ENCODE assay signal across 9 cellular contexts in genomic region chr19:17949956-17950309, GRCh38. TPM values are rescaled to one million over a fixed set of nuclear protein-coding genes. Genes with fewer than 3 reads are reported as not detected.
DNase-seq lines count a peak whose midpoint lies in the region; ATAC-seq and TF ChIP-seq lines count a peak whose summit lies in the region.
"Had no signal": no experiment of that assay in that cellular context is flagged by ENCODE, and none has a peak within 500 bp of the region (broad histone marks: within the 10 kb centered on the region; RNA-seq: fewer than 3 reads in every experiment).

No MANE protein-coding gene starts in this region.

- no peak overlapping the region for H3K27ac ChIP-seq in esophagus muscularis mucosa (replicated peaks in 1 of 4)

- H3K4me1 ChIP-seq in mucosa of descending colon (ENCODE audit: low read depth) (peaks cover 26% of the 10 kb centered on the region), esophagus muscularis mucosa (peaks cover 44 to 64% (median 61%) of the 10 kb centered on the region in 4 donors)

- no peak for DNase-seq in activated naive CD4-positive, alpha-beta T cell treated with anti-CD3 and anti-CD28 coated beads, Interleukin-2, amount 10 ng/mL, durations not matched to agents 7 days and 5 days
- DNase-seq in activated naive CD4-positive, alpha-beta T cell treated with Interleukin-2 at 50 U/mL for 16 hours, result no peak
- DNase-seq in NCI-H82 (lab: John Stamatoyannopoulos, UW), result peak; percentile 89
- DNase-seq in stimulated activated effector memory CD8-positive, alpha-beta T cell treated with anti-CD3 and anti-CD28 coated beads, Interleukin-12 subunit alpha, Interleukin-12 subunit beta, amount 100 ng/mL, for 72 hours (ENCODE audit: low spot score in 2 of 2), result no peak
- no peak for DNase-seq in mucosa of descending colon
- DNase-seq in esophagus muscularis mucosa (ENCODE audit: extremely low spot score), result no peak
- DNase-seq in stimulated activated CD4-positive, alpha-beta T cell treated with anti-CD3 and anti-CD28 coated beads, Interleukin-4, amount 100 ng/mL, for 1 hour, result no peak

- H3K36me3 Mint-ChIP-seq in activated naive CD4-positive, alpha-beta T cell treated with anti-CD3 and anti-CD28 coated beads, Interleukin-2, amount 10 ng/mL, durations not matched to agents 7 days and 5 days, result peaks cover 2% of the 10 kb centered on the region
- peaks cover under 1% of the 10 kb centered on the region for H3K36me3 Mint-ChIP-seq in dendritic cell treated with granulocyte-macrophage colony-stimulating factor and Interleukin-4, amounts not matched to agents 40 ng/mL and 50 ng/mL, for 4 days (ENCODE audit: low read depth)
- H3K36me3 Mint-ChIP-seq in stimulated activated effector memory CD8-positive, alpha-beta T cell treated with anti-CD3 and anti-CD28 coated beads, Interleukin-12 subunit alpha, Interleukin-12 subunit beta, amount 100 ng/mL, for 72 hours, result peaks cover 45% of the 10 kb centered on the region

- H3K4me1 Mint-ChIP-seq in activated naive CD4-positive, alpha-beta T cell treated with anti-CD3 and anti-CD28 coated beads, Interleukin-2, amount 10 ng/mL, durations not matched to agents 7 days and 5 days, result peaks cover 54% of the 10 kb centered on the region
- peaks cover 62% of the 10 kb centered on the region for H3K4me1 Mint-ChIP-seq in dendritic cell treated with granulocyte-macrophage colony-stimulating factor and Interleukin-4, amounts not matched to agents 40 ng/mL and 50 ng/mL, for 4 days (ENCODE audit: low read depth)
- peaks cover 51% of the 10 kb centered on the region for H3K4me1 Mint-ChIP-seq in stimulated activated effector memory CD8-positive, alpha-beta T cell treated with anti-CD3 and anti-CD28 coated beads, Interleukin-12 subunit alpha, Interleukin-12 subunit beta, amount 100 ng/mL, for 72 hours

- no peak for TF ChIP-seq POLR2A in esophagus muscularis mucosa (IDR thresholded peaks at IDR 0.05; ENCODE audit: low read depth)

- TF ChIP-seq EP300 in esophagus muscularis mucosa (IDR thresholded peaks at IDR 0.05), result no peak

- H3K4me3 Mint-ChIP-seq in activated naive CD4-positive, alpha-beta T cell treated with anti-CD3 and anti-CD28 coated beads, Interleukin-2, amount 10 ng/mL, durations not matched to agents 7 days and 5 days, result peak overlapping the region; percentile 62
- peak overlapping the region; percentile 42 for H3K4me3 Mint-ChIP-seq in dendritic cell treated with granulocyte-macrophage colony-stimulating factor and Interleukin-4, amounts not matched to agents 40 ng/mL and 50 ng/mL, for 4 days
- peak overlapping the region; percentile 85 for H3K4me3 Mint-ChIP-seq in stimulated activated effector memory CD8-positive, alpha-beta T cell treated with anti-CD3 and anti-CD28 coated beads, Interleukin-12 subunit alpha, Interleukin-12 subunit beta, amount 100 ng/mL, for 72 hours

- TF ChIP-seq CTCF in mucosa of descending colon (IDR thresholded peaks at IDR 0.05), result no peak
- TF ChIP-seq CTCF in esophagus muscularis mucosa (IDR thresholded peaks at IDR 0.05), result no peak

- ATAC-seq in stimulated activated effector memory CD8-positive, alpha-beta T cell treated with anti-CD3 and anti-CD28 coated beads, Interleukin-12 subunit alpha, Interleukin-12 subunit beta, amount 100 ng/mL, for 72 hours, result no peak
- no peak for ATAC-seq in mucosa of descending colon
- ATAC-seq: sciatic nerve had no signal

- H3K9me3 Mint-ChIP-seq in activated naive CD4-positive, alpha-beta T cell treated with anti-CD3 and anti-CD28 coated beads, Interleukin-2, amount 10 ng/mL, durations not matched to agents 7 days and 5 days, result no peaks in the 10 kb centered on the region
- no peaks in the 10 kb centered on the region for H3K9me3 Mint-ChIP-seq in dendritic cell treated with granulocyte-macrophage colony-stimulating factor and Interleukin-4, amounts not matched to agents 40 ng/mL and 50 ng/mL, for 4 days
- no peaks in the 10 kb centered on the region for H3K9me3 Mint-ChIP-seq in stimulated activated effector memory CD8-positive, alpha-beta T cell treated with anti-CD3 and anti-CD28 coated beads, Interleukin-12 subunit alpha, Interleukin-12 subunit beta, amount 100 ng/mL, for 72 hours

- H3K27me3 Mint-ChIP-seq in activated naive CD4-positive, alpha-beta T cell treated with anti-CD3 and anti-CD28 coated beads, Interleukin-2, amount 10 ng/mL, durations not matched to agents 7 days and 5 days, result peaks cover 70% of the 10 kb centered on the region
- H3K27me3 Mint-ChIP-seq in dendritic cell treated with granulocyte-macrophage colony-stimulating factor and Interleukin-4, amounts not matched to agents 40 ng/mL and 50 ng/mL, for 4 days, result peaks cover 71% of the 10 kb centered on the region

- no peak overlapping the region for H3K4me3 ChIP-seq in mucosa of descending colon
- H3K4me3 ChIP-seq in esophagus muscularis mucosa, result no peak overlapping the region

- H3K9me3 ChIP-seq in mucosa of descending colon (no peaks in the 10 kb centered on the region), esophagus muscularis mucosa (no peaks in the 10 kb centered on the region)

- H3K27ac Mint-ChIP-seq in activated naive CD4-positive, alpha-beta T cell treated with anti-CD3 and anti-CD28 coated beads, Interleukin-2, amount 10 ng/mL, durations not matched to agents 7 days and 5 days, result no peak overlapping the region
- peak overlapping the region; percentile 79 for H3K27ac Mint-ChIP-seq in dendritic cell treated with granulocyte-macrophage colony-stimulating factor and Interleukin-4, amounts not matched to agents 40 ng/mL and 50 ng/mL, for 4 days
- peak overlapping the region; percentile 93 for H3K27ac Mint-ChIP-seq in stimulated activated effector memory CD8-positive, alpha-beta T cell treated with anti-CD3 and anti-CD28 coated beads, Interleukin-12 subunit alpha, Interleukin-12 subunit beta, amount 100 ng/mL, for 72 hours

- no peaks in the 10 kb centered on the region for H3K36me3 ChIP-seq in mucosa of descending colon (ENCODE audit: low read depth)
- no peaks in the 10 kb centered on the region for H3K36me3 ChIP-seq in esophagus muscularis mucosa

- intact Hi-C loops in dendritic cell treated with granulocyte-macrophage colony-stimulating factor and Interleukin-4, amounts not matched to agents 40 ng/mL and 50 ng/mL, for 4 days (cut with micrococcal nuclease), result no loop called here
- intact Hi-C loops in mucosa of descending colon (cut with DNase I, micrococcal nuclease), result no loop called here
- intact Hi-C loops in esophagus muscularis mucosa (cut with DNase I), result loop anchor here (10.0 kb wide), 1 partner anchor 115 kb away; no protein-coding TSS in a partner anchor

- WGBS in esophagus muscularis mucosa, result 49% methylated on average over 5 of the region's 11 CpGs

- CTCF ChIA-PET in activated naive CD4-positive, alpha-beta T cell treated with anti-CD3 and anti-CD28 coated beads, Interleukin-2, amount 10 ng/mL, durations not matched to agents 7 days and 5 days (lab: Charles Lee), result interaction anchor here (8.5 kb wide), 1 partner anchor 47 kb away, joined by 73 read pairs; no protein-coding TSS in a partner anchor

- peaks cover 8 to 69% (median 39%) of the 10 kb centered on the region in 4 donors for H3K27me3 ChIP-seq in esophagus muscularis mucosa

RNA-seq across cellular contexts. Expression of gene KCNN1, which starts 17.0 kb away (rescaled TPM):
- total RNA-seq in mucosa of descending colon (under 1 TPM in 1 of 3 donors, not detected in 2; 0.79 TPM), esophagus muscularis mucosa (under 1 TPM in 2 of 4 donors, not detected in 2; 0.17 to 0.23 TPM)

RNA-seq across cellular contexts. Expression of gene CCDC124, which starts 17.1 kb away (rescaled TPM):
- 10 to 100 TPM; 30.2 to 78.4 (median 56.3) TPM for total RNA-seq in mucosa of descending colon
- total RNA-seq in esophagus muscularis mucosa, result 10 to 100 TPM; 51.2 to 97.4 (median 74.3) TPM

RNA-seq across cellular contexts. Expression of gene ARRDC2, which starts 58.0 kb away (rescaled TPM):
- total RNA-seq in mucosa of descending colon, result 10 to 100 TPM; 26.4 to 31.1 (median 30.8) TPM
- 10 to 100 TPM; 30.6 to 69.2 (median 62.5) TPM for total RNA-seq in esophagus muscularis mucosa
